Comparison of ENCODE assay signal across 2 cellular contexts in the genomic region with DNA sequence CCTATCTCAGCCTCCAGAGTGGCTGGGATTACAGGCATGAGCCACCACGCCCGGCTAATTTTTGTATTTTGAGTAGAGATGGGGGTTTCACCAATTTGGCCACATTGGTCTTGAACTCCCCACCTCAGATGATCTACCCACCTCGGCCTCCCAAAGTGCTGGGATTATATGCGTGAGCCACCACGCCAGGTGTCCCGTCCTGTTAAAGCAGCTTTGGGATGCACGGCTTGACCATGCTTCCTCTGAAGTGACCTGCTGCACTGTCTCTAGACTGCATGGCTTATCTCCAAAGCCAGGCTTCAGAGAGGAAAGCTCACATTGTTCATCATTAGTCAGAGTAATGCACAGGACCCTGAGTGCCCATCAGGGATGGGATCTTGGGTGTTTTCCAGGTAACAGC.
TF ChIP-seq lines count a peak whose summit lies in the region.

No MANE protein-coding gene starts in this region.

TF ChIP-seq in SK-N-SH treated with all-trans-retinoic acid at 6 μM for 48 hours, 23 proteins besides CTCF, POLR2A, EP300 and RAD21 (continued from another document):
- TF ChIP-seq, protein P1, sequence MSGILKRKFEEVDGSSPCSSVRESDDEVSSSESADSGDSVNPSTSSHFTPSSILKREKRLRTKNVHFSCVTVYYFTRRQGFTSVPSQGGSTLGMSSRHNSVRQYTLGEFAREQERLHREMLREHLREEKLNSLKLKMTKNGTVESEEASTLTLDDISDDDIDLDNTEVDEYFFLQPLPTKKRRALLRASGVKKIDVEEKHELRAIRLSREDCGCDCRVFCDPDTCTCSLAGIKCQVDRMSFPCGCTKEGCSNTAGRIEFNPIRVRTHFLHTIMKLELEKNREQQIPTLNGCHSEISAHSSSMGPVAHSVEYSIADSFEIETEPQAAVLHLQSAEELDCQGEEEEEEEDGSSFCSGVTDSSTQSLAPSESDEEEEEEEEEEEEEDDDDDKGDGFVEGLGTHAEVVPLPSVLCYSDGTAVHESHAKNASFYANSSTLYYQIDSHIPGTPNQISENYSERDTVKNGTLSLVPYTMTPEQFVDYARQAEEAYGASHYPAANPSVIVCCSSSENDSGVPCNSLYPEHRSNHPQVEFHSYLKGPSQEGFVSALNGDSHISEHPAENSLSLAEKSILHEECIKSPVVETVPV (CRISPR knock-in tag; IDR thresholded peaks at IDR 0.05) = no peak
- TF ChIP-seq PPARA (CRISPR knock-in tag; IDR thresholded peaks at IDR 0.05; ENCODE audit: borderline replicate concordance) = no peak

TF ChIP-seq in GM23338, 12 proteins besides CTCF, POLR2A, EP300 and RAD21 (continued from another document):
- TF ChIP-seq EZH2phosphoT487 (IDR thresholded peaks at IDR 0.05; ENCODE audit: unreplicated experiment) = no peak
- TF ChIP-seq NANOG (IDR thresholded peaks at IDR 0.05; ENCODE audit: borderline replicate concordance) = no peak
- TF ChIP-seq EZH2 (IDR thresholded peaks at IDR 0.05; ENCODE audit: low read depth, unreplicated experiment) = no peak
- no peak for TF ChIP-seq ZNF331 (CRISPR knock-in tag; IDR thresholded peaks at IDR 0.05; ENCODE audit: low read depth)
- TF ChIP-seq, protein P2, sequence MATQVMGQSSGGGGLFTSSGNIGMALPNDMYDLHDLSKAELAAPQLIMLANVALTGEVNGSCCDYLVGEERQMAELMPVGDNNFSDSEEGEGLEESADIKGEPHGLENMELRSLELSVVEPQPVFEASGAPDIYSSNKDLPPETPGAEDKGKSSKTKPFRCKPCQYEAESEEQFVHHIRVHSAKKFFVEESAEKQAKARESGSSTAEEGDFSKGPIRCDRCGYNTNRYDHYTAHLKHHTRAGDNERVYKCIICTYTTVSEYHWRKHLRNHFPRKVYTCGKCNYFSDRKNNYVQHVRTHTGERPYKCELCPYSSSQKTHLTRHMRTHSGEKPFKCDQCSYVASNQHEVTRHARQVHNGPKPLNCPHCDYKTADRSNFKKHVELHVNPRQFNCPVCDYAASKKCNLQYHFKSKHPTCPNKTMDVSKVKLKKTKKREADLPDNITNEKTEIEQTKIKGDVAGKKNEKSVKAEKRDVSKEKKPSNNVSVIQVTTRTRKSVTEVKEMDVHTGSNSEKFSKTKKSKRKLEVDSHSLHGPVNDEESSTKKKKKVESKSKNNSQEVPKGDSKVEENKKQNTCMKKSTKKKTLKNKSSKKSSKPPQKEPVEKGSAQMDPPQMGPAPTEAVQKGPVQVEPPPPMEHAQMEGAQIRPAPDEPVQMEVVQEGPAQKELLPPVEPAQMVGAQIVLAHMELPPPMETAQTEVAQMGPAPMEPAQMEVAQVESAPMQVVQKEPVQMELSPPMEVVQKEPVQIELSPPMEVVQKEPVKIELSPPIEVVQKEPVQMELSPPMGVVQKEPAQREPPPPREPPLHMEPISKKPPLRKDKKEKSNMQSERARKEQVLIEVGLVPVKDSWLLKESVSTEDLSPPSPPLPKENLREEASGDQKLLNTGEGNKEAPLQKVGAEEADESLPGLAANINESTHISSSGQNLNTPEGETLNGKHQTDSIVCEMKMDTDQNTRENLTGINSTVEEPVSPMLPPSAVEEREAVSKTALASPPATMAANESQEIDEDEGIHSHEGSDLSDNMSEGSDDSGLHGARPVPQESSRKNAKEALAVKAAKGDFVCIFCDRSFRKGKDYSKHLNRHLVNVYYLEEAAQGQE (IDR thresholded peaks at IDR 0.05; ENCODE audit: unreplicated experiment) = no peak
- no peak for TF ChIP-seq ZNF114 (CRISPR knock-in tag; IDR thresholded peaks at IDR 0.05)
- TF ChIP-seq, protein P3, sequence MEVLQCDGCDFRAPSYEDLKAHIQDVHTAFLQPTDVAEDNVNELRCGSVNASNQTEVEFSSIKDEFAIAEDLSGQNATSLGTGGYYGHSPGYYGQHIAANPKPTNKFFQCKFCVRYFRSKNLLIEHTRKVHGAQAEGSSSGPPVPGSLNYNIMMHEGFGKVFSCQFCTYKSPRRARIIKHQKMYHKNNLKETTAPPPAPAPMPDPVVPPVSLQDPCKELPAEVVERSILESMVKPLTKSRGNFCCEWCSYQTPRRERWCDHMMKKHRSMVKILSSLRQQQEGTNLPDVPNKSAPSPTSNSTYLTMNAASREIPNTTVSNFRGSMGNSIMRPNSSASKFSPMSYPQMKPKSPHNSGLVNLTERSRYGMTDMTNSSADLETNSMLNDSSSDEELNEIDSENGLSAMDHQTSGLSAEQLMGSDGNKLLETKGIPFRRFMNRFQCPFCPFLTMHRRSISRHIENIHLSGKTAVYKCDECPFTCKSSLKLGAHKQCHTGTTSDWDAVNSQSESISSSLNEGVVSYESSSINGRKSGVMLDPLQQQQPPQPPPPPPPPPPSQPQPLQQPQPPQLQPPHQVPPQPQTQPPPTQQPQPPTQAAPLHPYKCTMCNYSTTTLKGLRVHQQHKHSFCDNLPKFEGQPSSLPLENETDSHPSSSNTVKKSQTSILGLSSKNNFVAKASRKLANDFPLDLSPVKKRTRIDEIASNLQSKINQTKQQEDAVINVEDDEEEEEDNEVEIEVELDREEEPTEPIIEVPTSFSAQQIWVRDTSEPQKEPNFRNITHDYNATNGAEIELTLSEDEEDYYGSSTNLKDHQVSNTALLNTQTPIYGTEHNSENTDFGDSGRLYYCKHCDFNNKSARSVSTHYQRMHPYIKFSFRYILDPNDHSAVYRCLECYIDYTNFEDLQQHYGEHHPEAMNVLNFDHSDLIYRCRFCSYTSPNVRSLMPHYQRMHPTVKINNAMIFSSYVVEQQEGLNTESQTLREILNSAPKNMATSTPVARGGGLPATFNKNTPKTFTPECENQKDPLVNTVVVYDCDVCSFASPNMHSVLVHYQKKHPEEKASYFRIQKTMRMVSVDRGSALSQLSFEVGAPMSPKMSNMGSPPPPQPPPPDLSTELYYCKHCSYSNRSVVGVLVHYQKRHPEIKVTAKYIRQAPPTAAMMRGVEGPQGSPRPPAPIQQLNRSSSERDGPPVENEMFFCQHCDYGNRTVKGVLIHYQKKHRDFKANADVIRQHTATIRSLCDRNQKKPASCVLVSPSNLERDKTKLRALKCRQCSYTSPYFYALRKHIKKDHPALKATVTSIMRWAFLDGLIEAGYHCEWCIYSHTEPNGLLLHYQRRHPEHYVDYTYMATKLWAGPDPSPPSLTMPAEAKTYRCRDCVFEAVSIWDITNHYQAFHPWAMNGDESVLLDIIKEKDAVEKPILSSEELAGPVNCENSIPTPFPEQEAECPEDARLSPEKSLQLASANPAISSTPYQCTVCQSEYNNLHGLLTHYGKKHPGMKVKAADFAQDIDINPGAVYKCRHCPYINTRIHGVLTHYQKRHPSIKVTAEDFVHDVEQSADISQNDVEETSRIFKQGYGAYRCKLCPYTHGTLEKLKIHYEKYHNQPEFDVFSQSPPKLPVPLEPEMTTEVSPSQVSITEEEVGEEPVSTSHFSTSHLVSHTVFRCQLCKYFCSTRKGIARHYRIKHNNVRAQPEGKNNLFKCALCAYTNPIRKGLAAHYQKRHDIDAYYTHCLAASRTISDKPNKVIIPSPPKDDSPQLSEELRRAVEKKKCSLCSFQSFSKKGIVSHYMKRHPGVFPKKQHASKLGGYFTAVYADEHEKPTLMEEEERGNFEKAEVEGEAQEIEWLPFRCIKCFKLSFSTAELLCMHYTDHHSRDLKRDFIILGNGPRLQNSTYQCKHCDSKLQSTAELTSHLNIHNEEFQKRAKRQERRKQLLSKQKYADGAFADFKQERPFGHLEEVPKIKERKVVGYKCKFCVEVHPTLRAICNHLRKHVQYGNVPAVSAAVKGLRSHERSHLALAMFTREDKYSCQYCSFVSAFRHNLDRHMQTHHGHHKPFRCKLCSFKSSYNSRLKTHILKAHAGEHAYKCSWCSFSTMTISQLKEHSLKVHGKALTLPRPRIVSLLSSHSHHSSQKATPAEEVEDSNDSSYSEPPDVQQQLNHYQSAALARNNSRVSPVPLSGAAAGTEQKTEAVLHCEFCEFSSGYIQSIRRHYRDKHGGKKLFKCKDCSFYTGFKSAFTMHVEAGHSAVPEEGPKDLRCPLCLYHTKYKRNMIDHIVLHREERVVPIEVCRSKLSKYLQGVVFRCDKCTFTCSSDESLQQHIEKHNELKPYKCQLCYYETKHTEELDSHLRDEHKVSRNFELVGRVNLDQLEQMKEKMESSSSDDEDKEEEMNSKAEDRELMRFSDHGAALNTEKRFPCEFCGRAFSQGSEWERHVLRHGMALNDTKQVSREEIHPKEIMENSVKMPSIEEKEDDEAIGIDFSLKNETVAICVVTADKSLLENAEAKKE (CRISPR knock-in tag; IDR thresholded peaks at IDR 0.05) = no peak
- TF ChIP-seq STAT1 (IDR thresholded peaks at IDR 0.05; ENCODE audit: unreplicated experiment) = no peak
- TF ChIP-seq POLR2AphosphoS5 (IDR thresholded peaks at IDR 0.05; ENCODE audit: low read depth) = no peak
